ENCODE assay signal across 8 cellular contexts in the genomic region with DNA sequence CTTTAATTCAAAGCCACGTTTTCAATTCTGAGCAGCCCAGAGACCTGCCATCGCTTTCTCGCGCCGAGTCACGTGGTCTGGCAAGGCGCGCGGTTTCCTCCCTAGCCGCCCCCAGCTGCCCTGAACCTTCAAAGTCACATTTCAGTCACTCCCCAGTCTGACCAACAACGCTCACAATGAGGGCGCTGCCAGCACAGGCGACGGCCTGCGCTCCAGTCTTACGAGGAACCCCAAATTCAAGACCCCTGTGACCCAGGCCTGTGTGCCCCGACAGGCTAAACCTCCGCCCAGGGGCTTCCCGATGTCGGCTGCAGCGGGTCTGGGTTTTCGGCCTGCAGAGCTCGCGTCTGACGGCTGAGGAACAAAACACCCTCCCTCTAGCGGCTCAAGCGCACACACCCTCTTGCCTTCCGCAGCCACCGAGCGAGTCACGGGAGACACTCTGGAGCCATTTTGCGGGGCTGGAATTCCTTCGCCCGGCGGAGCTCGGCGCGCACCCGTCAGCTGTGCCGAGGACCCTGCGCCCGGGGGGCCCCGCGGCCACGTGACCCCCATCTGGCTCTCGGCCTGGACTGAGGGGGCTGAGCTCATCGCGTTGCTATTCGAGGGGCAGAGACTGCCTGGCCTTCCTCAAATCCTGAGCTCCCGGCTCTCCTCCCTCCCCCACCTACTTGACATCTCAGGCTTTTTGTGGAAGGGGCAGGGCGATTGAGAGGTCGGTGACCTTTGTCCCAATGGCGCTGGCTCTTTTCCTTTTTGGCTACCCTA.
A peak's percentile ranks its signal among the peaks of the same experiment; 100 is the strongest.
DNase-seq lines count a peak whose midpoint lies in the region; ATAC-seq and TF ChIP-seq lines count a peak whose summit lies in the region.

No MANE protein-coding gene starts in this region.

- peak overlapping the region in 20 of 21 experiments; percentile 77 to 95 (median 88) for H3K27ac ChIP-seq in skin epidermis

- TF ChIP-seq CTCF in GM12864 (IDR thresholded peaks at IDR 0.05; ENCODE audit: low read depth, low read length, missing control alignments) (peak; percentile 75), WI38 (IDR thresholded peaks at IDR 0.05; ENCODE audit: low read depth, low read length) (peak; percentile 66), cardiac fibroblast (IDR thresholded peaks at IDR 0.05; ENCODE audit: low read depth, low read length) (peak; percentile 66)

- H3K4me3 ChIP-seq in GM12864 (ENCODE audit: low read depth, low read length): peak overlapping the region; percentile 41
- peak overlapping the region; percentile 57 for H3K4me3 ChIP-seq in WI38 (ENCODE audit: low read depth, low read length)
- peak overlapping the region; percentile 15 to 28 for H3K4me3 ChIP-seq in cardiac fibroblast (replicated peaks in 1 of 2; ENCODE audit: low read depth in 2 of 2, low read length in 2 of 2)
- H3K4me3 ChIP-seq in skin epidermis: peak overlapping the region; percentile 26 to 43 (median 29)

- DNase-seq in GM12864 (ENCODE audit: low read depth) (peak; percentile 19), NCI-H1694 (lab: John Stamatoyannopoulos, UW) (peak; percentile 41), cardiac fibroblast (ENCODE audit: low read depth in 2 of 2) (peak; percentile 89 to 98), iPS-NIHi7 (ENCODE audit: extremely low spot score) (peak; percentile 95), SW 1271 (lab: John Stamatoyannopoulos, UW) (no peak)

- peak; percentile 91 for ATAC-seq in HG02571 (IDR thresholded peaks at IDR 0.05; ENCODE audit: unreplicated experiment)

Comparison
In these comparisons a context has a peak if more than half of its experiments do, and no peak if none do; other contexts are left out.
1. DNase-seq: peak in GM12864 (single experiment), NCI-H1694 (single experiment), cardiac fibroblast (2 of 2) and iPS-NIHi7 (single experiment); none in SW 1271 (0 of 2).
2. Peak in every context shown above with its lines, with median percentiles within 50 percentile points of each other: H3K4me3 ChIP-seq and CTCF ChIP-seq.